In the genomic region with DNA sequence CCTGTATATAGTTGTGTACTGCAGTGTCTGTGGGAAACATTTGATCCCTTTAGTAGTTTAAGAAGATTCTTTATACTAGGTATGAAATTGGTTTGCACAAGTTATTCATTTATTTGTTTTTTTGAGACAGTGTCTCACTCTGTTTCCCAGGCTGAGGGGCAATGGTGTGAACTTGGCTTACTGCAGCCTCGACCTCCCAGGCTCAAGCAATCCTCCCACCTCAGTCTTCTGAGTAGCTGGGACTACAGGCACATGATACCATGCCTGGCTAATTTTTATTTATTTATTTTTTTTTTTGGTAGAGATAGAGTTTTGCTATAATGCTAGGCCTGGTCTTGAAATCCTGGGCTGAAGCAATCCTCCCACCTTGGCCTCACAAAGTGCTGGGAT, we compare ENCODE assay signal across 15 cellular contexts.
A peak's percentile ranks its signal among the peaks of the same experiment; 100 is the strongest.
DNase-seq lines count a peak whose midpoint lies in the region; FAIRE-seq and TF ChIP-seq lines count a peak whose summit lies in the region.
"Had no signal": no experiment of that assay in that cellular context is flagged by ENCODE, and none has a peak within 500 bp of the region (broad histone marks: within the 10 kb centered on the region; RNA-seq: fewer than 3 reads in every experiment).

No MANE protein-coding gene starts in this region.

- H3K4me1 ChIP-seq in BLaER1 treated with 17β-estradiol and CSF1 and Interleukin-3, amounts not matched to agents 10 nM and 100 nM = peaks cover 0 to 41% (median 20%) of the 10 kb centered on the region in 10 experiments; a peak in 13 of 20 replicates
- H3K4me1 ChIP-seq in osteoblast (ENCODE audit: insufficient read depth, low read length) (peaks cover 25% of the 10 kb centered on the region), neuronal stem cell (ENCODE audit: control insufficient read depth in 2 of 2, insufficient read depth in 1 of 2, low read depth in 1 of 2, low read length in 2 of 2) (no peaks in the 10 kb centered on the region)
- H3K4me1 ChIP-seq: BE2C had no signal

- no peaks in the 10 kb centered on the region; the same call in 1 of the 2 replicates for H3K9me3 Mint-ChIP-seq in HFFc6

- no peak overlapping the region for H4K91ac ChIP-seq in neuronal stem cell (ENCODE audit: low read depth, low read length, poor library complexity)

- 0 out of 20 replicates have a peak overlapping the region, but pooled peaks of 1 of the 10 experiments have one; percentile 20 for H3K4me3 ChIP-seq in BLaER1 treated with 17β-estradiol and CSF1 and Interleukin-3, amounts not matched to agents 10 nM and 100 nM
- H3K4me3 ChIP-seq in osteoblast (ENCODE audit: insufficient read depth, low read length) (no peak overlapping the region), neuronal stem cell (ENCODE audit: low read length in 2 of 2) (no peak overlapping the region)

- H2BK120ac ChIP-seq in neuronal stem cell (ENCODE audit: low read depth, low read length) = no peak overlapping the region

- H3K36me3 Mint-ChIP-seq in HFFc6 (ENCODE audit: low read depth) = no peaks in the 10 kb centered on the region; the same call in 1 of the 2 replicates
- H3K36me3 Mint-ChIP-seq: CD8-positive, alpha-beta T cell had no signal

- no peaks in the 10 kb centered on the region for H3K36me3 ChIP-seq in BLaER1 treated with 17β-estradiol and CSF1 and Interleukin-3, amounts not matched to agents 10 nM and 100 nM
- H3K36me3 ChIP-seq in osteoblast (ENCODE audit: insufficient read depth, low read length) (no peaks in the 10 kb centered on the region), neuronal stem cell (replicated peaks in 1 of 2; ENCODE audit: control insufficient read depth in 2 of 2, insufficient read depth in 2 of 2, low read length in 2 of 2) (no peaks in the 10 kb centered on the region)
- H3K36me3 ChIP-seq: BE2C had no signal

- peaks cover 20% of the 10 kb centered on the region; the same call in 1 of the 2 replicates for H3K4me1 Mint-ChIP-seq in HFFc6 (ENCODE audit: low read depth)

- no peaks in the 10 kb centered on the region for H3K27me3 Mint-ChIP-seq in HFFc6 (ENCODE audit: insufficient read depth)

- no CpG with 5 or more reads among the region's 1 CpG for WGBS in neuronal stem cell (ENCODE audit: extremely low coverage in 2 of 2, insufficient read length in 2 of 2, insufficient replicate concordance in 1 of 2), 2 donors

- H3K4me3 Mint-ChIP-seq in HFFc6 = no peak overlapping the region; the same call in 1 of the 2 replicates
- H3K4me3 Mint-ChIP-seq: CD8-positive, alpha-beta T cell had no signal

- no peaks in the 10 kb centered on the region for H4K20me1 ChIP-seq in BLaER1 treated with 17β-estradiol and CSF1 and Interleukin-3, amounts not matched to agents 10 nM and 100 nM
- H4K20me1 ChIP-seq in osteoblast (ENCODE audit: insufficient read depth, low read length) = no peaks in the 10 kb centered on the region

- peaks cover 0 to 3% (median 0%) of the 10 kb centered on the region in 11 experiments; a peak in 1 of 22 replicates for H3K9me3 ChIP-seq in BLaER1 treated with 17β-estradiol and CSF1 and Interleukin-3, amounts not matched to agents 10 nM and 100 nM (replicated peaks in 1 of 11)
- H3K9me3 ChIP-seq in osteoblast (ENCODE audit: low read depth, low read length) (no peaks in the 10 kb centered on the region), neuronal stem cell (replicated peaks in 1 of 2; ENCODE audit: control insufficient read depth in 2 of 2, insufficient read depth in 1 of 2, low read depth in 1 of 2, low read length in 2 of 2) (no peaks in the 10 kb centered on the region)
- H3K9me3 ChIP-seq: BE2C had no signal

- peak overlapping the region; percentile 59; the same call in 1 of the 2 replicates for H3K27ac Mint-ChIP-seq in HFFc6
- H3K27ac Mint-ChIP-seq: CD8-positive, alpha-beta T cell had no signal

- H2BK5ac ChIP-seq in neuronal stem cell (ENCODE audit: low read length) = no peak overlapping the region

- no peak overlapping the region for H3K18ac ChIP-seq in neuronal stem cell (ENCODE audit: low read length)

- H2AFZ ChIP-seq in osteoblast (ENCODE audit: low read length) (no peak overlapping the region), neuronal stem cell (ENCODE audit: low read length) (no peak overlapping the region)

- no peaks in the 10 kb centered on the region for H3K79me2 ChIP-seq in osteoblast (ENCODE audit: insufficient read depth, low read length)

- H3K14ac ChIP-seq in neuronal stem cell (ENCODE audit: low read length) = no peak overlapping the region

- no peak overlapping the region for H3K23ac ChIP-seq in neuronal stem cell (ENCODE audit: low read depth, low read length, poor library complexity)

- H2BK12ac ChIP-seq in neuronal stem cell (ENCODE audit: low read length) = no peak overlapping the region

- no peak overlapping the region for H2AK5ac ChIP-seq in neuronal stem cell (ENCODE audit: low read depth, low read length)

- H3K79me1 ChIP-seq in neuronal stem cell (ENCODE audit: low read depth, low read length) = no peaks in the 10 kb centered on the region

- DNase-seq in HFFc6 (no peak), amniotic epithelial cell (ENCODE audit: low read depth) (peak; percentile 2), osteoblast (ENCODE audit: insufficient read length, low spot score, missing footprints) (no peak), RCC 7860 (ENCODE audit: low spot score) (no peak), neuronal stem cell (ENCODE audit: low spot score) (no peak), cortex of kidney (lab: John Stamatoyannopoulos, UW) (no peak)
- DNase-seq: BE2C; CD8-positive, alpha-beta T cell; GOT3; NCI-H187 treated with DMSO at 0.1 percent for 48 hours; NCI-H446 treated with DMSO at 0.1 percent for 48 hours; NCI-H748 treated with DMSO at 0.1 percent for 48 hours; SHP77 had no signal

- H3K4ac ChIP-seq in neuronal stem cell (ENCODE audit: low read length) = no peak overlapping the region

- H3K27ac ChIP-seq in BLaER1 treated with 17β-estradiol and CSF1 and Interleukin-3, amounts not matched to agents 10 nM and 100 nM = peak overlapping the region in 7 of 11 experiments; percentile 49 to 86 (median 64); a peak in 16 of 22 replicates
- peak overlapping the region; percentile 56 for H3K27ac ChIP-seq in osteoblast (ENCODE audit: low read depth, low read length)
- no peak overlapping the region for H3K27ac ChIP-seq in neuronal stem cell (replicated peaks; ENCODE audit: low read length)
- H3K27ac ChIP-seq: KMS-11 had no signal

- no peak for FAIRE-seq in RCC 7860 (lab: Jason Lieb, UNC)

- no peaks in the 10 kb centered on the region for H3K27me3 ChIP-seq in BLaER1 treated with 17β-estradiol and CSF1 and Interleukin-3, amounts not matched to agents 10 nM and 100 nM
- no peaks in the 10 kb centered on the region for H3K27me3 ChIP-seq in osteoblast (ENCODE audit: insufficient read depth, low read length)
- H3K27me3 ChIP-seq in neuronal stem cell (ENCODE audit: control insufficient read depth in 3 of 3, insufficient read depth in 3 of 3, low read depth in 1 of 3, low read length in 3 of 3) = no peaks in the 10 kb centered on the region
- H3K27me3 ChIP-seq: BE2C had no signal

- no peak overlapping the region for H4K8ac ChIP-seq in neuronal stem cell (ENCODE audit: low read depth, low read length)

- peak overlapping the region in 8 of 11 experiments; percentile 21 to 89 (median 70); a peak in 15 of 22 replicates for H3K4me2 ChIP-seq in BLaER1 treated with 17β-estradiol and CSF1 and Interleukin-3, amounts not matched to agents 10 nM and 100 nM
- H3K4me2 ChIP-seq in osteoblast (ENCODE audit: insufficient read depth, low read length) (peak overlapping the region; percentile 18), neuronal stem cell (ENCODE audit: insufficient read depth, low read length, poor library complexity, severe bottlenecking) (no peak overlapping the region)
- H3K4me2 ChIP-seq: KMS-11 had no signal

- H3K9ac ChIP-seq in BLaER1 treated with 17β-estradiol and CSF1 and Interleukin-3, amounts not matched to agents 10 nM and 100 nM = peak overlapping the region in 4 of 11 experiments; percentile 46 to 68 (median 59); a peak in 6 of 22 replicates
- no peak overlapping the region for H3K9ac ChIP-seq in neuronal stem cell (ENCODE audit: low read depth, low read length, poor library complexity)
- H3K9ac ChIP-seq: KMS-11 had no signal

- no peak overlapping the region for H2BK15ac ChIP-seq in neuronal stem cell (ENCODE audit: low read length)

- TF ChIP-seq CTCF in HFFc6 (IDR thresholded peaks at IDR 0.05) (no peak), osteoblast (IDR thresholded peaks at IDR 0.05; ENCODE audit: extremely low read depth, low read depth, low read length) (no peak)
